24 cellular contexts compared by ENCODE assay signal in genomic region chr1:196142111-196142510, GRCh38.
DNase-seq lines count a peak whose midpoint lies in the region; ATAC-seq and TF ChIP-seq lines count a peak whose summit lies in the region.
"Had no signal": no experiment of that assay in that cellular context is flagged by ENCODE, and none has a peak within 500 bp of the region (broad histone marks: within the 10 kb centered on the region; RNA-seq: fewer than 3 reads in every experiment).

No MANE protein-coding gene starts in this region.

- peaks cover 41% of the 10 kb centered on the region for H3K4me1 Mint-ChIP-seq in neural progenitor cell

- peak overlapping the region; percentile 2 for H3K4me3 ChIP-seq in neural progenitor cell
- H3K4me3 ChIP-seq: GM23338, PC-9, SJCRH30 had no signal

- H2AFZ ChIP-seq in neural progenitor cell (replicated peaks) = no peak overlapping the region
- H2AFZ ChIP-seq: PC-9 had no signal

- no peaks in the 10 kb centered on the region for H3K79me2 ChIP-seq in neural progenitor cell (ENCODE audit: low read depth)

- peaks cover 10% of the 10 kb centered on the region for H3K9me3 Mint-ChIP-seq in neural progenitor cell

- peaks cover 34% of the 10 kb centered on the region for H3K4me1 ChIP-seq in neural progenitor cell
- H3K4me1 ChIP-seq: SJCRH30 had no signal

- no peaks in the 10 kb centered on the region for H3K36me3 Mint-ChIP-seq in neural progenitor cell

- peaks cover 13% of the 10 kb centered on the region for H3F3A ChIP-seq in neural progenitor cell (ENCODE audit: low read depth)

- no peaks in the 10 kb centered on the region for H3K36me3 ChIP-seq in neural progenitor cell
- H3K36me3 ChIP-seq: BE2C, SJCRH30 had no signal

- H3K9me3 ChIP-seq in neural progenitor cell (ENCODE audit: low read depth) = no peaks in the 10 kb centered on the region
- H3K9me3 ChIP-seq: BE2C, SJCRH30 had no signal

- peaks cover 8% of the 10 kb centered on the region for H3K27me3 Mint-ChIP-seq in neural progenitor cell (ENCODE audit: insufficient read depth, low read depth)

- DNase-seq in DMS153 (lab: John Stamatoyannopoulos, UW) (peak; percentile 9), DMS153 treated with DMSO at 0.1 percent for 48 hours (lab: John Stamatoyannopoulos, UW; ENCODE audit: unreplicated experiment) (no peak), NCI-H1417 (lab: John Stamatoyannopoulos, UW) (peak in 2 of 3 experiments; percentile 53 to 89), NCI-H69 (lab: John Stamatoyannopoulos, UW) (peak; percentile 96), neural progenitor cell (ENCODE audit: low spot score) (peak; percentile 69), C1 segment of cervical spinal cord (lab: John Stamatoyannopoulos, UW) (no peak)
- no peak for DNase-seq in NK-92 treated with Interleukin-12 subunit alpha and Interleukin-12 subunit beta, amount 100 ng/mL, for 24 hours (lab: John Stamatoyannopoulos, UW)
- DNase-seq: BE2C, DMS53, H9, Karpas-422, NCI-H1694 treated with DMSO at 0.1 percent for 48 hours, NCI-H2081, NCI-H2171 treated with DMSO at 0.1 percent for 48 hours, NCI-H446, NCI-H526, PC-9, SJCRH30 had no signal

- H3K27ac ChIP-seq in neural progenitor cell = peak overlapping the region; percentile 80
- H3K27ac ChIP-seq: 22Rv1, PC-9, SJCRH30 had no signal

- H3K4me2 ChIP-seq in neural progenitor cell = peak overlapping the region; percentile 68
- H3K4me2 ChIP-seq: GM23338, PC-9 had no signal

- H3K9ac ChIP-seq in neural progenitor cell = no peak overlapping the region

- ATAC-seq in HG03196 (IDR thresholded peaks at IDR 0.05; ENCODE audit: unreplicated experiment) = no peak
- ATAC-seq: GM23338, HepG2, Right ventricle myocardium inferior, SK-N-SH treated with all-trans-retinoic acid at 6 μM for 48 hours had no signal

- no peaks in the 10 kb centered on the region for H3K27me3 ChIP-seq in neural progenitor cell
- H3K27me3 ChIP-seq: BE2C, SJCRH30 had no signal

- H4K20me1 ChIP-seq in neural progenitor cell (ENCODE audit: low read depth) = no peaks in the 10 kb centered on the region

- H3K4me3 Mint-ChIP-seq in neural progenitor cell = peak overlapping the region; percentile 39
- H3K4me3 Mint-ChIP-seq: GM23338, H9 had no signal

- TF ChIP-seq CTCF in neural progenitor cell (IDR thresholded peaks at IDR 0.05) = no peak

- H3K27ac Mint-ChIP-seq in neural progenitor cell = peak overlapping the region; percentile 62
- H3K27ac Mint-ChIP-seq: GM23338, H9 had no signal

Comparison
In these comparisons a context has a peak if more than half of its experiments do, and no peak if none do; other contexts are left out.
1. DNase-seq: peak in DMS153 (single experiment), NCI-H1417 (2 of 3), NCI-H69 (single experiment) and neural progenitor cell (single experiment); none in DMS153 treated with DMSO at 0.1 percent for 48 hours (single experiment), NK-92 treated with Interleukin-12 subunit alpha and Interleukin-12 subunit beta, amount 100 ng/mL, for 24 hours (single experiment) and C1 segment of cervical spinal cord (0 of 14).